Comparison of ENCODE assay signal across 24 cellular contexts in the genomic region with DNA sequence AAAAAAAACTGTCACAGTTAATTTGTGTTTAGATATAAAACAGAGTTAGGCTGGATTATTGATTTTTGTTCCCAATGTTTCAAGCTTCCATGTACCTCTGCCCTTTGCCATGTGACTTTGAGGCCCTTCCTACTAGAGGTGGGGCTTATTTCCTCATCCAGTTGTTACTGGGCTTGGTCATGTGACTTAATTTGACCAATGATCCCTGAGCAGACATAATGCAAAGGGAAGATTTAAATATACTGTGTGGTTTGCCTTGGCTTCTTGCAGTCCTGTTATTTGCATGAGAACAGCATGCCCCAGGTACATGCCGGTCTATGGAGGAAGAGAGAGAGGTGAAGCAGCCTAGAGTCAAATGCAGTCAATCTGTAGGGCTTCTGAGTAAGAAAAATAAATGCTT.
"Had no signal": no experiment of that assay in that cellular context is flagged by ENCODE, and none has a peak within 500 bp of the region (broad histone marks: within the 10 kb centered on the region; RNA-seq: fewer than 3 reads in every experiment).

No MANE protein-coding gene starts in this region.

- H3K9me3 ChIP-seq: body of pancreas, mucosa of descending colon, psoas muscle, suprapubic skin, transverse colon, vagina had no signal

- H3K27ac ChIP-seq: body of pancreas, dorsolateral prefrontal cortex, neural progenitor cell, psoas muscle, skin epidermis, suprapubic skin, transverse colon, vagina had no signal

- H3K4me1 ChIP-seq: body of pancreas, psoas muscle, suprapubic skin, transverse colon, vagina had no signal

- H3K36me3 ChIP-seq: neural progenitor cell, suprapubic skin, transverse colon, vagina had no signal

- DNase-seq: activated CD4-positive, alpha-beta memory T cell treated with anti-CD3 and anti-CD28 coated beads, Interleukin-2, amount 10 ng/mL, durations not matched to agents 7 days and 5 days; activated CD4-positive, alpha-beta T cell treated with anti-CD3 and anti-CD28 coated beads for 48 hours; activated CD4-positive, CD25-positive, alpha-beta regulatory T cell; activated CD8-positive, alpha-beta memory T cell treated with anti-CD3 and anti-CD28 coated beads, Interleukin-2, amount 10 ng/mL, durations not matched to agents 7 days and 5 days; activated naive CD4-positive, alpha-beta T cell treated with Interleukin-2 at 50 U/mL for 16 hours; activated T-cell treated with anti-CD3 and anti-CD28 coated beads, Interleukin-2, amount 50 U/mL, for 1 hour; body of pancreas; dorsolateral prefrontal cortex; endodermal cell; foreskin melanocyte; glutamatergic neuron; hippocampal formation; mucosa of descending colon; naive B cell; psoas muscle; right cardiac atrium; stimulated activated CD4-positive, alpha-beta T cell treated with anti-CD3 and anti-CD28 coated beads, Interleukin-15, amount 100 ng/mL, for 24 hours; stimulated activated CD4-positive, alpha-beta T cell treated with anti-CD3 and anti-CD28 coated beads, Interleukin-4, amount 100 ng/mL, for 1 hour; stimulated activated naive CD8-positive, alpha-beta T cell treated with anti-CD3 and anti-CD28 coated beads, Interleukin-15, amount 100 ng/mL, for 72 hours; transverse colon had no signal

- H2AFZ ChIP-seq: neural progenitor cell had no signal

- H3K4me2 ChIP-seq: neural progenitor cell had no signal

- H3K9ac ChIP-seq: neural progenitor cell had no signal

- H3K27me3 ChIP-seq: body of pancreas, neural progenitor cell, transverse colon, vagina had no signal

- H3K4me3 ChIP-seq: body of pancreas, dorsolateral prefrontal cortex, mucosa of descending colon, neural progenitor cell, psoas muscle, skin epidermis, suprapubic skin, transverse colon, vagina had no signal

- ATAC-seq: activated CD8-positive, alpha-beta memory T cell treated with anti-CD3 and anti-CD28 coated beads, Interleukin-2, amount 10 ng/mL, durations not matched to agents 7 days and 5 days; body of pancreas; mucosa of descending colon; psoas muscle; right cardiac atrium; stimulated activated naive CD8-positive, alpha-beta T cell treated with anti-CD3 and anti-CD28 coated beads, Interleukin-15, amount 100 ng/mL, for 72 hours had no signal
